15 cellular contexts compared by ENCODE assay signal in the genomic region with DNA sequence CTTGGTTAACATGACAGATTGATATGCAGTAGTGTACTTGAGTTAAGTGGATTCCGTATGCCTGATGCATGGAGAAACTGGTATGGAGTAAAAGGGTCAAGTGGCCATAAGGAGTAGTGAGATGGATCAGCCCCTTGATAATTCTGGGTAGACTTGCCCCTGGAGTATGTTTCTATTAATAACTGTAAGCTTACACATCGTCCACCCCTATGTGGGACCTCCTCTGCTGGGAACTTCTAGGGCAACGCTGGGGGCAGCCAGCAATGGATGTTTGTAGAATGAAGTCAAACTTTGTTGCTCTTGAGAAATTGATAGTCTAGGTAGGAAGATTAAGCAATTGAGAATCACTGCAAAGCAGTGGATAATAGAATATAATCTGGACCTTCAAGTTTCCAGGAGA. TPM values are rescaled to one million over a fixed set of nuclear protein-coding genes. Genes with fewer than 3 reads are reported as not detected.
DNase-seq lines count a peak whose midpoint lies in the region; ATAC-seq, FAIRE-seq and TF ChIP-seq lines count a peak whose summit lies in the region.
"Had no signal": no experiment of that assay in that cellular context is flagged by ENCODE, and none has a peak within 500 bp of the region (broad histone marks: within the 10 kb centered on the region; RNA-seq: fewer than 3 reads in every experiment).

No MANE protein-coding gene starts in this region.

- POLR2A ChIA-PET in PC-3 (lab: Charles Lee; ENCODE audit: unreplicated experiment) = no interaction called here

- no peaks in the 10 kb centered on the region for H3F3A ChIP-seq in PC-3 (ENCODE audit: low read length, unreplicated experiment)

- no peak overlapping the region for H2AFZ ChIP-seq in PC-3 (ENCODE audit: low read length)

- no peak overlapping the region for H3K4me3 ChIP-seq in PC-3 (ENCODE audit: low read length)
- H3K4me3 ChIP-seq: Peyer's patch had no signal

- intact Hi-C loops in PC-3 (cut with micrococcal nuclease) = loop anchor here (5.0 kb wide), 1 partner anchor 33 kb away; no protein-coding TSS in a partner anchor

- no peaks in the 10 kb centered on the region for H3K9me2 ChIP-seq in PC-3 (replicated peaks; ENCODE audit: low read length)

- no peaks in the 10 kb centered on the region for H3K9me3 ChIP-seq in PC-3 (ENCODE audit: low read length)
- H3K9me3 ChIP-seq: Peyer's patch had no signal

- FAIRE-seq in GM12892 (lab: Jason Lieb, UNC) = no peak

- no peak overlapping the region for H3K9ac ChIP-seq in PC-3 (ENCODE audit: low read length)

- H3K4me1 ChIP-seq in PC-3 (ENCODE audit: insufficient read depth, low read length) = peaks cover 43% of the 10 kb centered on the region

- peak overlapping the region; percentile 14; the same call in 1 of the 2 replicates for H3K4me2 ChIP-seq in PC-3 (ENCODE audit: low read length)

- H3K27me3 ChIP-seq in PC-3 (ENCODE audit: low read length) = no peaks in the 10 kb centered on the region
- H3K27me3 ChIP-seq: Peyer's patch had no signal

- H4K20me1 ChIP-seq in PC-3 (ENCODE audit: low read length) = no peaks in the 10 kb centered on the region

- TF ChIP-seq CTCF in PC-3 (conservative IDR thresholded peaks at IDR 0.05; ENCODE audit: low read depth, low read length) = no peak

- in situ Hi-C loops in ACHN (cut with HindIII; ENCODE audit: low pct_ligation_motif_present, low pct_unique_long_range_greater_than_20kb, low sequenced_read_pairs) = no loop called here

- H3K79me2 ChIP-seq in PC-3 (ENCODE audit: low read length) = peaks cover 81% of the 10 kb centered on the region

- DNase-seq in ACHN (peak; percentile 42), GM03348 (ENCODE audit: low spot score) (peak; percentile 38), PC-3 (no peak), fibroblast of the conjunctiva (ENCODE audit: low read depth) (peak; percentile 54), AG08396 (ENCODE audit: low spot score) (no peak), GM12892 (ENCODE audit: insufficient read length) (no peak)
- DNase-seq in stimulated activated CD4-positive, alpha-beta T cell treated with anti-CD3 and anti-CD28 coated beads, Interleukin-4, amount 100 ng/mL, for 24 hours = no peak
- DNase-seq: activated effector memory CD4-positive, alpha-beta T cell treated with anti-CD3 and anti-CD28 coated beads, Interleukin-2, amount 50 U/mL, for 16 hours; Caco-2; effector CD4-positive, alpha-beta T cell; MM.1S; naive thymus-derived CD4-positive, alpha-beta T cell; Peyer's patch; stimulated activated naive CD8-positive, alpha-beta T cell treated with anti-CD3 and anti-CD28 coated beads, Interleukin-15, amount 100 ng/mL, for 72 hours had no signal

- H3K36me3 ChIP-seq in PC-3 (ENCODE audit: low read depth, low read length) = no peaks in the 10 kb centered on the region
- H3K36me3 ChIP-seq: Peyer's patch had no signal

- no peak overlapping the region for H3K27ac ChIP-seq in PC-3 (ENCODE audit: low read length)
- H3K27ac ChIP-seq: Peyer's patch had no signal

- CTCF ChIA-PET in PC-3 (lab: Charles Lee) = no interaction called here

- no peak for TF ChIP-seq POLR2A in GM12892 (IDR thresholded peaks at IDR 0.05; ENCODE audit: low read depth, low read length)

- BruUV-seq in PC-3 (replicated peaks; lab: Mats Ljungman, UMichigan) = no TSS peak

- no peak for ATAC-seq in PC-3
- no peak for ATAC-seq in HG03571 (IDR thresholded peaks at IDR 0.05; ENCODE audit: unreplicated experiment)
- ATAC-seq: naive thymus-derived CD4-positive, alpha-beta T cell; stimulated activated naive CD8-positive, alpha-beta T cell treated with anti-CD3 and anti-CD28 coated beads, Interleukin-15, amount 100 ng/mL, for 72 hours had no signal

RNA-seq across cellular contexts. Expression of gene C12orf75, which starts 3.5 kb away (rescaled TPM):
- total RNA-seq in PC-3 (2014; rRNA removed) = 144 and 160 TPM in 2 replicates
- 131 TPM for polyA plus RNA-seq in GM12892 (2012; ENCODE audit: missing spikeins)

Comparison
In these comparisons a context has a peak if more than half of its experiments do, and no peak if none do; other contexts are left out.
1. DNase-seq: peak in ACHN (single experiment), GM03348 (single experiment) and fibroblast of the conjunctiva (single experiment); none in PC-3 (single experiment), stimulated activated CD4-positive, alpha-beta T cell treated with anti-CD3 and anti-CD28 coated beads, Interleukin-4, amount 100 ng/mL, for 24 hours (single experiment), AG08396 (single experiment) and GM12892 (single experiment).